ENCODE assay signal across 27 cellular contexts in genomic region chr12:127113945-127114344, GRCh38.
"Had no signal": no experiment of that assay in that cellular context is flagged by ENCODE, and none has a peak within 500 bp of the region (broad histone marks: within the 10 kb centered on the region; RNA-seq: fewer than 3 reads in every experiment).

No MANE protein-coding gene starts in this region.

- ATAC-seq: gastrocnemius medialis; heart right ventricle; left colon; left ventricle myocardium superior; naive thymus-derived CD4-positive, alpha-beta T cell; sciatic nerve; stimulated activated memory B cell treated with anti-CD40 and anti-IgM and Interleukin-4, amounts not matched to agents 10 μg/mL and 1 μg/mL and 100 μg/mL, for 72 hours; upper lobe of right lung had no signal

- H3K9me3 ChIP-seq: esophagus muscularis mucosa, gastrocnemius medialis, heart right ventricle, neutrophil, spleen, tibial artery, upper lobe of right lung, vagina had no signal

- H3K36me3 Mint-ChIP-seq: naive thymus-derived CD4-positive, alpha-beta T cell; stimulated activated memory B cell treated with anti-CD40 and anti-IgM and Interleukin-4, amounts not matched to agents 10 μg/mL and 1 μg/mL and 100 μg/mL, for 72 hours had no signal

- H3K27ac Mint-ChIP-seq: naive thymus-derived CD4-positive, alpha-beta T cell; nephron progenitor cell; stimulated activated memory B cell treated with anti-CD40 and anti-IgM and Interleukin-4, amounts not matched to agents 10 μg/mL and 1 μg/mL and 100 μg/mL, for 72 hours; stimulated activated naive CD8-positive, alpha-beta T cell treated with anti-CD3 and anti-CD28 coated beads, Interleukin-15, Interleukin-2, amounts not matched to agents 100 ng/mL and 50 ng/mL, for 24 hours had no signal

- H3K4me1 Mint-ChIP-seq: naive thymus-derived CD4-positive, alpha-beta T cell; nephron progenitor cell; stimulated activated memory B cell treated with anti-CD40 and anti-IgM and Interleukin-4, amounts not matched to agents 10 μg/mL and 1 μg/mL and 100 μg/mL, for 72 hours had no signal

- H3K9me3 Mint-ChIP-seq: nephron progenitor cell; stimulated activated memory B cell treated with anti-CD40 and anti-IgM and Interleukin-4, amounts not matched to agents 10 μg/mL and 1 μg/mL and 100 μg/mL, for 72 hours; stimulated activated naive CD8-positive, alpha-beta T cell treated with anti-CD3 and anti-CD28 coated beads, Interleukin-15, Interleukin-2, amounts not matched to agents 100 ng/mL and 50 ng/mL, for 24 hours had no signal

- H3K27ac ChIP-seq: coronary artery, dorsolateral prefrontal cortex, epithelial cell of prostate, esophagus muscularis mucosa, gastrocnemius medialis, heart right ventricle, neutrophil, spleen, tibial artery, upper lobe of right lung, vagina had no signal

- DNase-seq: dorsolateral prefrontal cortex; effector CD8-positive, alpha-beta T cell; gastrocnemius medialis; heart right ventricle; hypothalamus; left colon; left ventricle myocardium superior; mesendoderm; naive thymus-derived CD4-positive, alpha-beta T cell; nephron progenitor cell; posterior cingulate gyrus; spleen; stimulated activated CD4-positive, alpha-beta T cell treated with anti-CD3 and anti-CD28 coated beads, Interleukin-15, amount 100 ng/mL, for 24 hours; stimulated activated CD4-positive, alpha-beta T cell treated with anti-CD3 and anti-CD28 coated beads, Interleukin-1b, Interleukin-23, amount 100 ng/mL, for 48 hours; stimulated activated CD4-positive, alpha-beta T cell treated with anti-CD3 and anti-CD28 coated beads, Interleukin-4, amount 100 ng/mL, for 24 hours; tibial artery; upper lobe of right lung had no signal

- H3K4me1 ChIP-seq: esophagus muscularis mucosa, gastrocnemius medialis, heart right ventricle, spleen, tibial artery, upper lobe of right lung, vagina had no signal

- H3K4me3 ChIP-seq: coronary artery, dorsolateral prefrontal cortex, esophagus muscularis mucosa, gastrocnemius medialis, heart right ventricle, lung, spleen, tibial artery, upper lobe of right lung, vagina had no signal

- H3K36me3 ChIP-seq: esophagus muscularis mucosa, gastrocnemius medialis, heart right ventricle, neutrophil, spleen, tibial artery, upper lobe of right lung, vagina had no signal

- FAIRE-seq: endometrium had no signal

- H3K27me3 ChIP-seq: dorsolateral prefrontal cortex, gastrocnemius medialis, neutrophil, tibial artery, upper lobe of right lung, vagina had no signal

- H3K4me3 Mint-ChIP-seq: naive thymus-derived CD4-positive, alpha-beta T cell; nephron progenitor cell; stimulated activated memory B cell treated with anti-CD40 and anti-IgM and Interleukin-4, amounts not matched to agents 10 μg/mL and 1 μg/mL and 100 μg/mL, for 72 hours; stimulated activated naive CD8-positive, alpha-beta T cell treated with anti-CD3 and anti-CD28 coated beads, Interleukin-15, Interleukin-2, amounts not matched to agents 100 ng/mL and 50 ng/mL, for 24 hours had no signal

- H3K27me3 Mint-ChIP-seq: stimulated activated memory B cell treated with anti-CD40 and anti-IgM and Interleukin-4, amounts not matched to agents 10 μg/mL and 1 μg/mL and 100 μg/mL, for 72 hours had no signal
